In genomic region chr10:976316-976715, GRCh38 we compare ENCODE assay signal across 36 cellular contexts. TPM values are rescaled to one million over a fixed set of nuclear protein-coding genes. Genes with fewer than 3 reads are reported as not detected.
"Had no signal": no experiment of that assay in that cellular context is flagged by ENCODE, and none has a peak within 500 bp of the region (broad histone marks: within the 10 kb centered on the region; RNA-seq: fewer than 3 reads in every experiment).

No MANE protein-coding gene starts in this region.

- DNase-seq: activated B cell treated with CpG ODN at 0.5 μM for 24 hours; activated CD4-positive, alpha-beta memory T cell treated with anti-CD3 and anti-CD28 coated beads for 36 hours; activated CD4-positive, alpha-beta T cell treated with anti-CD3 and anti-CD28 coated beads for 4 hours; activated CD4-positive, alpha-beta T cell treated with anti-CD3 and anti-CD28 coated beads, Interleukin-2, amount 50 U/mL, for 1 hour; activated CD4-positive, CD25-positive, alpha-beta regulatory T cell treated with anti-CD3 and anti-CD28 coated beads, Interleukin-2, amount 50 U/mL, for 72 hours; activated CD8-positive, alpha-beta memory T cell treated with anti-CD3 and anti-CD28 coated beads, Interleukin-2, amount 50 U/mL, for 4 hours; activated naive CD4-positive, alpha-beta T cell; activated naive CD4-positive, alpha-beta T cell treated with anti-CD3 and anti-CD28 coated beads, Interleukin-2, amount 50 U/mL, for 16 hours; activated naive CD8-positive, alpha-beta T cell treated with anti-CD3 and anti-CD28 coated beads for 36 hours; activated T-cell treated with anti-CD3 and anti-CD28 coated beads for 4 hours; activated T-cell treated with anti-CD3 and anti-CD28 coated beads, Interleukin-2, amount 50 U/mL, for 4 hours; amniotic stem cell; aorta; brain microvascular endothelial cell; Kasumi-1; MG63; NCI-H1048; NCI-H1436 treated with DMSO at 0.1 percent for 48 hours; NCI-H1694 treated with DMSO at 0.1 percent for 48 hours; NCI-H2029; NCI-H2171; NCI-H510A; NCI-H526; NCI-H748 treated with DMSO at 0.1 percent for 48 hours; NK-92 treated with Interleukin-12 subunit alpha and Interleukin-12 subunit beta, amount 100 ng/mL, for 24 hours; PC-3; RPMI8226; SIG-M5; SW 1271; T-helper 1 cell; T-helper 2 cell; T-helper 9 cell had no signal

- H3K36me3 ChIP-seq: brain microvascular endothelial cell, cardiac muscle cell, MG63, Peyer's patch had no signal

- H3K4me3 ChIP-seq: cardiac muscle cell, MG63, Peyer's patch had no signal

- H3K27ac ChIP-seq: brain microvascular endothelial cell, cardiac muscle cell, Peyer's patch, VCaP had no signal

- ATAC-seq: activated T-cell treated with anti-CD3 and anti-CD28 coated beads, Interleukin-2, amount 50 U/mL, for 4 hours; PC-3 had no signal

- H3K27me3 ChIP-seq: brain microvascular endothelial cell, cardiac muscle cell, MG63, Peyer's patch had no signal

RNA-seq across cellular contexts. Expression of gene IDI2, which starts 49.3 kb away (rescaled TPM):
- total RNA-seq: activated B cell treated with CpG ODN at 0.5 μM for 24 hours; activated CD4-positive, alpha-beta memory T cell treated with anti-CD3 and anti-CD28 coated beads for 36 hours; activated naive CD8-positive, alpha-beta T cell treated with anti-CD3 and anti-CD28 coated beads for 36 hours; activated T-cell treated with anti-CD3 and anti-CD28 coated beads, Interleukin-2, amount 50 U/mL, for 4 hours; activated T-helper 1 cell treated with anti-CD3 and anti-CD28 coated beads, Interleukin-12 subunit alpha, Interleukin-12 subunit beta, Interleukin-2, Interleukin-4 antibody, amounts not matched to agents 30 ng/mL and 10 ng/mL and 1 ng/mL, durations not matched to agents 14 hours and 24 hours and 36 hours; aorta; cardiac muscle cell; PC-3; Peyer's patch had no signal
- polyA plus RNA-seq: cardiac muscle cell had no signal
